In genomic region chr17:79944821-79945391, GRCh38 we compare ENCODE assay signal across 2 cellular contexts.
TF ChIP-seq lines count a peak whose summit lies in the region.

No MANE protein-coding gene starts in this region.

TF ChIP-seq in SK-N-SH, 30 proteins besides CTCF, POLR2A, EP300 and RAD21 (continued from another document):
- no peak for TF ChIP-seq NFIC (IDR thresholded peaks at IDR 0.05; ENCODE audit: borderline replicate concordance)
- no peak for TF ChIP-seq SMC3 (IDR thresholded peaks at IDR 0.05; ENCODE audit: low read depth, low read length)
- TF ChIP-seq TCF12 (IDR thresholded peaks at IDR 0.05), result no peak
- no peak for TF ChIP-seq CHD2 (IDR thresholded peaks at IDR 0.05; ENCODE audit: low read length, partially characterized antibody)
- TF ChIP-seq PBX3 (IDR thresholded peaks at IDR 0.05), result no peak
- no peak for TF ChIP-seq MEF2A (IDR thresholded peaks at IDR 0.05; ENCODE audit: borderline replicate concordance, low read depth)
- TF ChIP-seq, protein P1, sequence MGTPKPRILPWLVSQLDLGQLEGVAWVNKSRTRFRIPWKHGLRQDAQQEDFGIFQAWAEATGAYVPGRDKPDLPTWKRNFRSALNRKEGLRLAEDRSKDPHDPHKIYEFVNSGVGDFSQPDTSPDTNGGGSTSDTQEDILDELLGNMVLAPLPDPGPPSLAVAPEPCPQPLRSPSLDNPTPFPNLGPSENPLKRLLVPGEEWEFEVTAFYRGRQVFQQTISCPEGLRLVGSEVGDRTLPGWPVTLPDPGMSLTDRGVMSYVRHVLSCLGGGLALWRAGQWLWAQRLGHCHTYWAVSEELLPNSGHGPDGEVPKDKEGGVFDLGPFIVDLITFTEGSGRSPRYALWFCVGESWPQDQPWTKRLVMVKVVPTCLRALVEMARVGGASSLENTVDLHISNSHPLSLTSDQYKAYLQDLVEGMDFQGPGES (IDR thresholded peaks at IDR 0.05; ENCODE audit: low read depth, low read length), result no peak
- no peak for TF ChIP-seq USF2 (IDR thresholded peaks at IDR 0.05; ENCODE audit: borderline replicate concordance, low read depth, low read length)

TF ChIP-seq in SK-N-SH treated with all-trans-retinoic acid at 6 μM for 48 hours, 23 proteins besides CTCF, POLR2A, EP300 and RAD21 (continued from another document):
- TF ChIP-seq, protein P2, sequence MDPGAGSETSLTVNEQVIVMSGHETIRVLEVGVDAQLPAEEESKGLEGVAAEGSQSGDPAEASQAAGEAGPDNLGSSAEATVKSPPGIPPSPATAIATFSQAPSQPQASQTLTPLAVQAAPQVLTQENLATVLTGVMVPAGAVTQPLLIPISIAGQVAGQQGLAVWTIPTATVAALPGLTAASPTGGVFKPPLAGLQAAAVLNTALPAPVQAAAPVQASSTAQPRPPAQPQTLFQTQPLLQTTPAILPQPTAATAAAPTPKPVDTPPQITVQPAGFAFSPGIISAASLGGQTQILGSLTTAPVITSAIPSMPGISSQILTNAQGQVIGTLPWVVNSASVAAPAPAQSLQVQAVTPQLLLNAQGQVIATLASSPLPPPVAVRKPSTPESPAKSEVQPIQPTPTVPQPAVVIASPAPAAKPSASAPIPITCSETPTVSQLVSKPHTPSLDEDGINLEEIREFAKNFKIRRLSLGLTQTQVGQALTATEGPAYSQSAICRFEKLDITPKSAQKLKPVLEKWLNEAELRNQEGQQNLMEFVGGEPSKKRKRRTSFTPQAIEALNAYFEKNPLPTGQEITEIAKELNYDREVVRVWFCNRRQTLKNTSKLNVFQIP (CRISPR knock-in tag; IDR thresholded peaks at IDR 0.05; ENCODE audit: borderline replicate concordance, low read depth), result no peak
- TF ChIP-seq PPARA (CRISPR knock-in tag; IDR thresholded peaks at IDR 0.05; ENCODE audit: borderline replicate concordance) (no peak), OSR1 (CRISPR knock-in tag; IDR thresholded peaks at IDR 0.05) (no peak), GLIS3 (CRISPR knock-in tag; IDR thresholded peaks at IDR 0.05) (no peak), BACH2 (CRISPR knock-in tag; IDR thresholded peaks at IDR 0.05; ENCODE audit: borderline replicate concordance) (no peak), CSDC2 (CRISPR knock-in tag; IDR thresholded peaks at IDR 0.05) (no peak), ZFP3 (CRISPR knock-in tag; IDR thresholded peaks at IDR 0.05) (no peak), ESRRG (CRISPR knock-in tag; IDR thresholded peaks at IDR 0.05) (no peak), ZNF565 (CRISPR knock-in tag; conservative IDR thresholded peaks at IDR 0.05; ENCODE audit: low read depth) (no peak), RARB (CRISPR knock-in tag; IDR thresholded peaks at IDR 0.05) (no peak), SNAI2 (CRISPR knock-in tag; IDR thresholded peaks at IDR 0.05) (no peak), ZFP30 (CRISPR knock-in tag; IDR thresholded peaks at IDR 0.05) (no peak), ZNF70 (CRISPR knock-in tag; IDR thresholded peaks at IDR 0.05) (no peak)
- TF ChIP-seq, protein P3, sequence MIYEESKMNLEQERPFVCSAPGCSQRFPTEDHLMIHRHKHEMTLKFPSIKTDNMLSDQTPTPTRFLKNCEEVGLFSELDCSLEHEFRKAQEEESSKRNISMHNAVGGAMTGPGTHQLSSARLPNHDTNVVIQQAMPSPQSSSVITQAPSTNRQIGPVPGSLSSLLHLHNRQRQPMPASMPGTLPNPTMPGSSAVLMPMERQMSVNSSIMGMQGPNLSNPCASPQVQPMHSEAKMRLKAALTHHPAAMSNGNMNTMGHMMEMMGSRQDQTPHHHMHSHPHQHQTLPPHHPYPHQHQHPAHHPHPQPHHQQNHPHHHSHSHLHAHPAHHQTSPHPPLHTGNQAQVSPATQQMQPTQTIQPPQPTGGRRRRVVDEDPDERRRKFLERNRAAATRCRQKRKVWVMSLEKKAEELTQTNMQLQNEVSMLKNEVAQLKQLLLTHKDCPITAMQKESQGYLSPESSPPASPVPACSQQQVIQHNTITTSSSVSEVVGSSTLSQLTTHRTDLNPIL (CRISPR knock-in tag; IDR thresholded peaks at IDR 0.05; ENCODE audit: low read depth), result no peak
